In genomic region chr1:69700770-69701169, GRCh38 we compare ENCODE assay signal across 10 cellular contexts.
A peak's percentile ranks its signal among the peaks of the same experiment; 100 is the strongest.
DNase-seq lines count a peak whose midpoint lies in the region; ATAC-seq and TF ChIP-seq lines count a peak whose summit lies in the region.
"Had no signal": no experiment of that assay in that cellular context is flagged by ENCODE, and none has a peak within 500 bp of the region (broad histone marks: within the 10 kb centered on the region; RNA-seq: fewer than 3 reads in every experiment).

No MANE protein-coding gene starts in this region.

- peaks cover 4% of the 10 kb centered on the region for H3K9me3 Mint-ChIP-seq in endodermal cell

- peak; percentile 32 to 64 for DNase-seq in cardiac muscle cell (ENCODE audit: low read depth in 1 of 2, low spot score in 1 of 2)
- no peak for DNase-seq in heart left ventricle
- DNase-seq in NCI-H1694 treated with DMSO at 0.1 percent for 48 hours (lab: John Stamatoyannopoulos, UW): peak; percentile 22
- peak; percentile 86 for DNase-seq in endodermal cell
- DNase-seq in AG08396 (ENCODE audit: low spot score): no peak
- no peak for DNase-seq in GM19240 (ENCODE audit: insufficient read length, low spot score)
- DNase-seq in T1000 (lab: John Stamatoyannopoulos, UW): no peak
- DNase-seq: DMS79 treated with DMSO at 0.1 percent for 48 hours, testis had no signal

- WGBS in heart left ventricle, 4 donors: 59 to 79% (median 64%) methylated on average over 2 of the region's 2 CpGs
- 27 to 100% methylated on average over 1 to 2 of the region's 2 CpGs for WGBS in endodermal cell (ENCODE audit: insufficient coverage in 1 of 2, insufficient read length in 1 of 2), 2 experiments

- TF ChIP-seq CTCF in cardiac muscle cell (IDR thresholded peaks at IDR 0.05; ENCODE audit: low read depth, low read length) (peak; percentile 32), heart left ventricle (IDR thresholded peaks at IDR 0.05) (no peak), endodermal cell (conservative IDR thresholded peaks at IDR 0.05) (peak; percentile 84)

- ATAC-seq in heart left ventricle (no peak), HG02870 (IDR thresholded peaks at IDR 0.05; ENCODE audit: unreplicated experiment) (no peak)

- no peak overlapping the region for H3K9ac ChIP-seq in endodermal cell (ENCODE audit: extremely low read depth, low read length, poor library complexity, severe bottlenecking)

- intact Hi-C loops in heart left ventricle (cut with DNase I): no loop called here

- H3K4me1 ChIP-seq in cardiac muscle cell (ENCODE audit: low read depth): no peaks in the 10 kb centered on the region
- H3K4me1 ChIP-seq in heart left ventricle: no peaks in the 10 kb centered on the region
- H3K4me1 ChIP-seq in endodermal cell (ENCODE audit: control insufficient read depth, insufficient read depth, low read length): no peaks in the 10 kb centered on the region
- H3K4me1 ChIP-seq: testis had no signal

- H3K4me3 ChIP-seq in cardiac muscle cell (no peak overlapping the region), heart left ventricle (no peak overlapping the region), endodermal cell (ENCODE audit: low read length) (no peak overlapping the region)
- H3K4me3 ChIP-seq: testis had no signal

- H3K9me3 ChIP-seq in cardiac muscle cell (ENCODE audit: low read depth): no peaks in the 10 kb centered on the region
- H3K9me3 ChIP-seq in heart left ventricle: peaks cover 0 to 4% (median 0%) of the 10 kb centered on the region in 12 donors
- H3K9me3 ChIP-seq in endodermal cell (ENCODE audit: control insufficient read depth, low read length): peaks cover 6% of the 10 kb centered on the region
- H3K9me3 ChIP-seq: testis had no signal

- H3K36me3 ChIP-seq in cardiac muscle cell: no peaks in the 10 kb centered on the region
- H3K36me3 ChIP-seq in heart left ventricle: no peaks in the 10 kb centered on the region
- peaks cover 12% of the 10 kb centered on the region for H3K36me3 ChIP-seq in endodermal cell (ENCODE audit: control insufficient read depth, insufficient read depth, low read length)

- H3K27me3 Mint-ChIP-seq in endodermal cell (ENCODE audit: insufficient read depth): no peaks in the 10 kb centered on the region

- no peak overlapping the region for H3K27ac Mint-ChIP-seq in endodermal cell

- no peak for TF ChIP-seq POLR2A in heart left ventricle (IDR thresholded peaks at IDR 0.05)

- peaks cover 2% of the 10 kb centered on the region for H3K4me1 Mint-ChIP-seq in endodermal cell

- H3K27ac ChIP-seq in cardiac muscle cell: no peak overlapping the region
- H3K27ac ChIP-seq in heart left ventricle: no peak overlapping the region
- no peak overlapping the region for H3K27ac ChIP-seq in endodermal cell (ENCODE audit: low read depth, low read length)
- H3K27ac ChIP-seq: testis had no signal

- H3K36me3 Mint-ChIP-seq in endodermal cell (ENCODE audit: low read depth): no peaks in the 10 kb centered on the region

- no peak overlapping the region for H3K4me3 Mint-ChIP-seq in endodermal cell

- H3K27me3 ChIP-seq in cardiac muscle cell (no peaks in the 10 kb centered on the region), heart left ventricle (no peaks in the 10 kb centered on the region), endodermal cell (ENCODE audit: control insufficient read depth, insufficient read depth, low read length, poor library complexity, severe bottlenecking) (no peaks in the 10 kb centered on the region)
- H3K27me3 ChIP-seq: testis had no signal

Comparison
In these comparisons a context has a peak if more than half of its experiments do, and no peak if none do; other contexts are left out.
1. DNase-seq: peak in cardiac muscle cell (2 of 2), NCI-H1694 treated with DMSO at 0.1 percent for 48 hours (single experiment) and endodermal cell (single experiment); none in heart left ventricle (0 of 5), AG08396 (single experiment), GM19240 (single experiment) and T1000 (single experiment).
2. CTCF ChIP-seq: peak in cardiac muscle cell (single experiment) and endodermal cell (single experiment); none in heart left ventricle (0 of 12).